23 cellular contexts compared by ENCODE assay signal in genomic region chr3:28859897-28860296, GRCh38.
"Had no signal": no experiment of that assay in that cellular context is flagged by ENCODE, and none has a peak within 500 bp of the region (broad histone marks: within the 10 kb centered on the region; RNA-seq: fewer than 3 reads in every experiment).

No MANE protein-coding gene starts in this region.

- H3K27me3 ChIP-seq: body of pancreas, cardiac muscle cell, colonic mucosa, neural progenitor cell, right atrium auricular region, testis, uterus had no signal

- DNase-seq: activated CD4-positive, alpha-beta T cell treated with anti-CD3 and anti-CD28 coated beads, Interleukin-2, amount 50 U/mL, for 1 hour; activated CD4-positive, CD25-positive, alpha-beta regulatory T cell treated with anti-CD3 and anti-CD28 coated beads, Interleukin-2, amount 50 U/mL, for 72 hours; activated CD8-positive, alpha-beta T cell treated with anti-CD3 and anti-CD28 coated beads for 36 hours; activated gamma-delta T cell treated with Interleukin-2 at 50 U/mL for 16 hours; activated naive CD8-positive, alpha-beta T cell treated with anti-CD3 and anti-CD28 coated beads, Interleukin-2, amount 50 U/mL, for 24 hours; activated T-cell treated with anti-CD3 and anti-CD28 coated beads, Interleukin-2, amount 50 U/mL, for 4 hours; cerebellar nuclear complex; effector CD8-positive, alpha-beta T cell; mesenchymal stem cell; natural killer cell; occipital lobe; stimulated activated CD4-positive, alpha-beta T cell treated with anti-CD3 and anti-CD28 coated beads, Interleukin-4, amount 100 ng/mL, for 1 hour; stimulated activated naive CD8-positive, alpha-beta T cell treated with anti-CD3 and anti-CD28 coated beads, Interleukin-15, Interleukin-2, amounts not matched to agents 100 U/mL and 50 U/mL, for 24 hours; T-helper 2 cell had no signal

- H3K4me3 ChIP-seq: body of pancreas, cardiac muscle cell, colonic mucosa, lower lobe of right lung, neural progenitor cell, right atrium auricular region, testis, uterus had no signal

- H3K36me3 ChIP-seq: cardiac muscle cell, colonic mucosa, lower lobe of right lung, neural progenitor cell, right atrium auricular region, uterus had no signal

- H3K9ac ChIP-seq: neural progenitor cell had no signal

- FAIRE-seq: endometrium had no signal

- H3K9me3 ChIP-seq: body of pancreas, colonic mucosa, lower lobe of right lung, right atrium auricular region, testis, uterus had no signal

- H3K4me2 ChIP-seq: neural progenitor cell had no signal

- H3K27ac ChIP-seq: body of pancreas, cardiac muscle cell, colonic mucosa, lower lobe of right lung, neural progenitor cell, testis, uterus had no signal

- H2AFZ ChIP-seq: neural progenitor cell had no signal

- H3K4me1 ChIP-seq: body of pancreas, colonic mucosa, testis, uterus had no signal
